ENCODE assay signal across 8 cellular contexts in the genomic region with DNA sequence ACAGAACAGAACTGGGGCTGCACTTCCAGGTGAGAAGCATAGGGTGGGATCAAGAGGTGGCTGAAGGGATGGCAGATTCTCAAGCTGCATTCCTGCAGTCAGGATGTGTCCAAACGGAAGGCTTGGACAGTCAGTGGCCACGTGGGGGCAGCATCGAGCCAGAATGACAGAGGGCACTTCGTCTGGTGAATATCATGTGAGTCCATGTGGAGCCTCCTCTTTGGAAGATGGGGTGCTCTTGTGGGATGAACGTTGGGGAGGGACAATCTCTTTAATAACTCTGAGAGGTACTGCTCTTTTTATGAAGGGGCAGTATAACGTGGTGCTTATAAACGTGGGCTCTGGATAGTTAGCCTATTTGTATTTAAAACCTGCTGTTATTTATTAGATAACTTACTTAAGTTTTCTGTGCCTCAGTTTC.
A peak's percentile ranks its signal among the peaks of the same experiment; 100 is the strongest.
DNase-seq lines count a peak whose midpoint lies in the region; ATAC-seq and TF ChIP-seq lines count a peak whose summit lies in the region.

No MANE protein-coding gene starts in this region.

- H3K4me3 Mint-ChIP-seq in natural killer cell = no peak overlapping the region
- H3K4me3 Mint-ChIP-seq in stimulated activated naive B cell treated with anti-CD40 and anti-IgM and Interleukin-4, amounts not matched to agents 10 μg/mL and 1 μg/mL and 100 μg/mL, for 72 hours = no peak overlapping the region

- H3K27me3 ChIP-seq in esophagus muscularis mucosa = no peaks in the 10 kb centered on the region

- peaks cover 0 to 18% (median 13%) of the 10 kb centered on the region in 4 donors for H3K4me1 ChIP-seq in esophagus muscularis mucosa

- ATAC-seq in HG02973 (IDR thresholded peaks at IDR 0.05; ENCODE audit: unreplicated experiment) = peak; percentile 66
- peak in 2 of 3 donors; percentile 58 to 76 for ATAC-seq in natural killer cell
- peak; percentile 40 to 54 for ATAC-seq in stimulated activated naive B cell treated with anti-CD40 and anti-IgM and Interleukin-4, amounts not matched to agents 10 μg/mL and 1 μg/mL and 100 μg/mL, for 72 hours (replicated peaks)
- ATAC-seq in HG02840 (IDR thresholded peaks at IDR 0.05; ENCODE audit: low FRiP score, unreplicated experiment) = no peak

- H3K27ac Mint-ChIP-seq in natural killer cell = no peak overlapping the region
- H3K27ac Mint-ChIP-seq in stimulated activated naive B cell treated with anti-CD40 and anti-IgM and Interleukin-4, amounts not matched to agents 10 μg/mL and 1 μg/mL and 100 μg/mL, for 72 hours = no peak overlapping the region

- no peaks in the 10 kb centered on the region for H3K9me3 Mint-ChIP-seq in natural killer cell
- no peaks in the 10 kb centered on the region for H3K9me3 Mint-ChIP-seq in stimulated activated naive B cell treated with anti-CD40 and anti-IgM and Interleukin-4, amounts not matched to agents 10 μg/mL and 1 μg/mL and 100 μg/mL, for 72 hours

- no peaks in the 10 kb centered on the region for H3K36me3 Mint-ChIP-seq in natural killer cell
- H3K36me3 Mint-ChIP-seq in stimulated activated naive B cell treated with anti-CD40 and anti-IgM and Interleukin-4, amounts not matched to agents 10 μg/mL and 1 μg/mL and 100 μg/mL, for 72 hours = no peaks in the 10 kb centered on the region

- intact Hi-C loops in esophagus muscularis mucosa (cut with DNase I) = loop anchor here (5.0 kb wide), 1 partner anchor 575 kb away; no protein-coding TSS in a partner anchor
- intact Hi-C loops in natural killer cell (cut with micrococcal nuclease) = loop anchor here (2.0 kb wide), 1 partner anchor 345 kb away; no protein-coding TSS in a partner anchor

- no peaks in the 10 kb centered on the region for H3K9me3 ChIP-seq in esophagus muscularis mucosa

- H3K27ac ChIP-seq in esophagus muscularis mucosa (replicated peaks in 1 of 4) = no peak overlapping the region

- no peak for TF ChIP-seq POLR2A in esophagus muscularis mucosa (IDR thresholded peaks at IDR 0.05; ENCODE audit: low read depth)

- peaks cover 4 to 25% of the 10 kb centered on the region in 2 donors for H3K27me3 Mint-ChIP-seq in natural killer cell (ENCODE audit: low read depth in 2 of 2)
- peaks cover 18 to 39% of the 10 kb centered on the region in 2 donors for H3K27me3 Mint-ChIP-seq in stimulated activated naive B cell treated with anti-CD40 and anti-IgM and Interleukin-4, amounts not matched to agents 10 μg/mL and 1 μg/mL and 100 μg/mL, for 72 hours

- TF ChIP-seq EP300 in esophagus muscularis mucosa (IDR thresholded peaks at IDR 0.05) = no peak

- TF ChIP-seq CTCF in esophagus muscularis mucosa (IDR thresholded peaks at IDR 0.05) (peak; percentile 81 to 91 (median 85)), natural killer cell (IDR thresholded peaks at IDR 0.05) (peak; percentile 89)

- no peaks in the 10 kb centered on the region for H3K4me1 Mint-ChIP-seq in natural killer cell
- no peaks in the 10 kb centered on the region for H3K4me1 Mint-ChIP-seq in stimulated activated naive B cell treated with anti-CD40 and anti-IgM and Interleukin-4, amounts not matched to agents 10 μg/mL and 1 μg/mL and 100 μg/mL, for 72 hours

- H3K4me3 ChIP-seq in esophagus muscularis mucosa = no peak overlapping the region

- no peaks in the 10 kb centered on the region for H3K36me3 ChIP-seq in esophagus muscularis mucosa

- DNase-seq in DMS53 (lab: John Stamatoyannopoulos, UW) (peak; percentile 87), NOMO-1 treated with DMSO at 0.1 percent for 48 hours (lab: John Stamatoyannopoulos, UW; ENCODE audit: unreplicated experiment) (peak; percentile 27), activated T-cell treated with anti-CD3 and anti-CD28 coated beads for 4 hours (peak; percentile 33), esophagus muscularis mucosa (ENCODE audit: extremely low spot score) (no peak), natural killer cell (peak; percentile 56)
- peak; percentile 40 for DNase-seq in stimulated activated naive B cell treated with anti-CD40 and anti-IgM and Interleukin-4, amounts not matched to agents 10 μg/mL and 1 μg/mL and 100 μg/mL, for 72 hours

- WGBS in esophagus muscularis mucosa = 2% methylated on average over 7 of the region's 7 CpGs
